ENCODE assay signal across 9 cellular contexts in the genomic region with DNA sequence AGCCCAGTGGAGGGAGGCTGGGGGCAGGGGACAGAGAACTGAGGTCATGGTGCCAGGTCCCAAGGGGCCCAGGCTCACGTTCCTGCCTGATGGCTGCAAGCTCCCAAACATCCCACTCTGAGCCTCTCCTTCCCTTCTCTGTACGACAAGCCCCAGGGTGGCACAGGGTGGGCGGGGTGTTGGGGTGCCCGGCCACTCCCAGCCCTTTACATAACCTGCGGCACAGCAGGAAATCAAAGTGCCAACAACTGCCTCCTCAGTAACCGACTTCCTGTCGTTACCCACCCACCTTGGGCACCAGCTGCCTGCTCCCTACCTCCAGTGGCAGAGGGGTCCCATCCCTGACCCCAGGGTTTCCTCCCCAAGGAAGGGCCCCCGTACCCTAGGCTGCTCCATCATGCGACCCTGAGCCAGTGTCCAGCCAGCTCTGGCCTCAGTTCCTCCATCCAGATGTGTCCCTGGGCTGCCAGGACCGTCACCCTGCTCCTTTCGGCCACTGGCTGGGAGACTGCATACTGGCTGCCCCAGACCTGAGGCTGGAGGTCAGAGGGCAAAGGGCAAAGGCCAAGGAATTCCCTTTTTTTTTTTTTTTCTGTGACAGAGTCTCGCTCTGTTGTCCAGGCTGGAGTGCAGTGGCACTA. TPM values are rescaled to one million over a fixed set of nuclear protein-coding genes. Genes with fewer than 3 reads are reported as not detected.
DNase-seq lines count a peak whose midpoint lies in the region; ATAC-seq and TF ChIP-seq lines count a peak whose summit lies in the region.
"Had no signal": no experiment of that assay in that cellular context is flagged by ENCODE, and none has a peak within 500 bp of the region (broad histone marks: within the 10 kb centered on the region; RNA-seq: fewer than 3 reads in every experiment).

No MANE protein-coding gene starts in this region.

- peaks cover 4 to 26% (median 10%) of the 10 kb centered on the region in 7 donors for H3K4me1 Mint-ChIP-seq in naive thymus-derived CD4-positive, alpha-beta T cell
- peaks cover 4% of the 10 kb centered on the region for H3K4me1 Mint-ChIP-seq in activated T-helper 2 cell treated with anti-CD3 and anti-CD28 coated beads, Interferon-gamma antibody, Interleukin-2, Interleukin-4, amounts not matched to agents 10 μg/mL and 5 μg/mL and 100 μg/mL, durations not matched to agents 14 hours and 24 hours and 36 hours (ENCODE audit: low read depth)

- H3K4me3 Mint-ChIP-seq in naive thymus-derived CD4-positive, alpha-beta T cell: peak overlapping the region in 9 of 10 donors; percentile 66 to 81 (median 74)
- no peak overlapping the region for H3K4me3 Mint-ChIP-seq in activated T-helper 2 cell treated with anti-CD3 and anti-CD28 coated beads, Interferon-gamma antibody, Interleukin-2, Interleukin-4, amounts not matched to agents 10 μg/mL and 5 μg/mL and 100 μg/mL, durations not matched to agents 14 hours and 24 hours and 36 hours (ENCODE audit: low read depth)

- H3K9me3 Mint-ChIP-seq in naive thymus-derived CD4-positive, alpha-beta T cell: no peaks in the 10 kb centered on the region
- H3K9me3 Mint-ChIP-seq in activated T-helper 2 cell treated with anti-CD3 and anti-CD28 coated beads, Interferon-gamma antibody, Interleukin-2, Interleukin-4, amounts not matched to agents 10 μg/mL and 5 μg/mL and 100 μg/mL, durations not matched to agents 14 hours and 24 hours and 36 hours: no peaks in the 10 kb centered on the region

- WGBS in adrenal gland, 4 donors: 30 to 49% (median 43%) methylated on average over 10 to 12 of the region's 12 CpGs

- H3K36me3 ChIP-seq in adrenal gland (replicated peaks in 1 of 2): no peaks in the 10 kb centered on the region
- H3K36me3 ChIP-seq in naive thymus-derived CD4-positive, alpha-beta T cell (ENCODE audit: control insufficient read depth in 2 of 3, insufficient read depth in 3 of 3, low read length in 3 of 3): no peaks in the 10 kb centered on the region

- intact Hi-C loops in Right ventricle myocardium inferior (cut with DNase I): no loop called here
- intact Hi-C loops in cardiac septum (cut with DNase I): no loop called here
- intact Hi-C loops in adrenal gland (cut with DNase I): no loop called here
- intact Hi-C loops in naive thymus-derived CD4-positive, alpha-beta T cell (cut with micrococcal nuclease): loop anchor here in 1 of 2 donors (1.0 kb wide), 1 partner anchor 20 kb away; no protein-coding TSS in a partner anchor
- intact Hi-C loops in activated T-helper 2 cell treated with anti-CD3 and anti-CD28 coated beads, Interferon-gamma antibody, Interleukin-2, Interleukin-4, amounts not matched to agents 10 μg/mL and 5 μg/mL and 100 μg/mL, durations not matched to agents 14 hours and 24 hours and 36 hours (cut with micrococcal nuclease): no loop called here

- peak overlapping the region in 8 of 9 donors; percentile 81 to 93 (median 90) for H3K27ac Mint-ChIP-seq in naive thymus-derived CD4-positive, alpha-beta T cell
- H3K27ac Mint-ChIP-seq in activated T-helper 2 cell treated with anti-CD3 and anti-CD28 coated beads, Interferon-gamma antibody, Interleukin-2, Interleukin-4, amounts not matched to agents 10 μg/mL and 5 μg/mL and 100 μg/mL, durations not matched to agents 14 hours and 24 hours and 36 hours: no peak overlapping the region

- peaks cover 39 to 56% of the 10 kb centered on the region in 2 donors for H3K4me1 ChIP-seq in adrenal gland (replicated peaks in 1 of 2)
- H3K4me1 ChIP-seq in naive thymus-derived CD4-positive, alpha-beta T cell (ENCODE audit: control insufficient read depth in 2 of 2, insufficient read depth in 2 of 2, low read length in 2 of 2): peaks cover 8 to 13% of the 10 kb centered on the region in 2 donors

- no peak for ATAC-seq in Right ventricle myocardium inferior
- ATAC-seq in naive thymus-derived CD4-positive, alpha-beta T cell: peak; percentile 95
- no peak for ATAC-seq in HG03354 (IDR thresholded peaks at IDR 0.05; ENCODE audit: poor library complexity, severe bottlenecking, unreplicated experiment)
- no peak for ATAC-seq in GM21619 (IDR thresholded peaks at IDR 0.05; ENCODE audit: unreplicated experiment)

- TF ChIP-seq CTCF in adrenal gland (IDR thresholded peaks at IDR 0.05): no peak

- no peak for TF ChIP-seq POLR2A in adrenal gland (IDR thresholded peaks at IDR 0.05)

- H3K27me3 Mint-ChIP-seq in naive thymus-derived CD4-positive, alpha-beta T cell: no peaks in the 10 kb centered on the region
- no peaks in the 10 kb centered on the region for H3K27me3 Mint-ChIP-seq in activated T-helper 2 cell treated with anti-CD3 and anti-CD28 coated beads, Interferon-gamma antibody, Interleukin-2, Interleukin-4, amounts not matched to agents 10 μg/mL and 5 μg/mL and 100 μg/mL, durations not matched to agents 14 hours and 24 hours and 36 hours (ENCODE audit: low read depth)

- DNase-seq in Right ventricle myocardium inferior (ENCODE audit: missing footprints) (peak; percentile 79), cardiac septum (ENCODE audit: low spot score) (no peak), adrenal gland (peak in 6 of 7 donors; percentile 34 to 76 (median 50)), putamen (ENCODE audit: low spot score) (no peak)
- DNase-seq in naive thymus-derived CD4-positive, alpha-beta T cell: peak in 8 of 9 donors; percentile 22 to 79 (median 74)
- DNase-seq in activated T-helper 2 cell treated with anti-CD3 and anti-CD28 coated beads, Interferon-gamma antibody, Interleukin-2, Interleukin-4, amounts not matched to agents 10 μg/mL and 5 μg/mL and 100 μg/mL, durations not matched to agents 14 hours and 24 hours and 36 hours (ENCODE audit: low spot score): no peak
- DNase-seq: NCI-H1092 had no signal

- H3K36me3 Mint-ChIP-seq in naive thymus-derived CD4-positive, alpha-beta T cell: no peaks in the 10 kb centered on the region
- no peaks in the 10 kb centered on the region for H3K36me3 Mint-ChIP-seq in activated T-helper 2 cell treated with anti-CD3 and anti-CD28 coated beads, Interferon-gamma antibody, Interleukin-2, Interleukin-4, amounts not matched to agents 10 μg/mL and 5 μg/mL and 100 μg/mL, durations not matched to agents 14 hours and 24 hours and 36 hours (ENCODE audit: low read depth)

- POLR2A ChIA-PET in naive thymus-derived CD4-positive, alpha-beta T cell (lab: Charles Lee): interaction anchor here (0.6 to 2.1 kb wide), 10 partner anchors 9 to 625 kb away, joined by 3 to 9 read pairs (median 3); a partner anchor contains a TSS

- no peak overlapping the region for H3K4me3 ChIP-seq in adrenal gland
- H3K4me3 ChIP-seq in naive thymus-derived CD4-positive, alpha-beta T cell (ENCODE audit: low read length): peak overlapping the region; percentile 52

- CTCF ChIA-PET in naive thymus-derived CD4-positive, alpha-beta T cell (lab: Charles Lee): interaction anchor here (1.4 kb wide), 1 partner anchor 91 kb away, joined by 5 read pairs; no protein-coding TSS in a partner anchor

- H3K27ac ChIP-seq in adrenal gland: peak overlapping the region; percentile 73 to 97 (median 82)
- peak overlapping the region; percentile 67 for H3K27ac ChIP-seq in naive thymus-derived CD4-positive, alpha-beta T cell (ENCODE audit: low read depth, low read length)

- no peaks in the 10 kb centered on the region for H3K9me3 ChIP-seq in adrenal gland (replicated peaks in 1 of 3)
- no peaks in the 10 kb centered on the region for H3K9me3 ChIP-seq in naive thymus-derived CD4-positive, alpha-beta T cell (ENCODE audit: control insufficient read depth in 2 of 3, low read length in 3 of 3)

- H3K27me3 ChIP-seq in adrenal gland: no peaks in the 10 kb centered on the region
- no peaks in the 10 kb centered on the region for H3K27me3 ChIP-seq in naive thymus-derived CD4-positive, alpha-beta T cell (ENCODE audit: control insufficient read depth in 2 of 2, insufficient read depth in 2 of 2, low read length in 2 of 2)

RNA-seq across cellular contexts. Expression of a gene that starts 27.7 kb away (rescaled TPM):
- total RNA-seq in Right ventricle myocardium inferior: 164 TPM
- total RNA-seq in cardiac septum: 178 TPM
- 100 to 1,000 TPM; 124 to 329 (median 236) TPM for total RNA-seq in adrenal gland
- 100 to 1,000 TPM in 1 of 3 donors, 10 to 100 TPM in 2; 34.9 to 154 (median 69.2) TPM for polyA plus RNA-seq in adrenal gland
- total RNA-seq in naive thymus-derived CD4-positive, alpha-beta T cell: 10 to 100 TPM; 15.0 to 35.2 (median 33.1) TPM
- 10 to 100 TPM; 12.2 to 24.6 TPM for polyA plus RNA-seq in naive thymus-derived CD4-positive, alpha-beta T cell
- total RNA-seq in activated T-helper 2 cell treated with anti-CD3 and anti-CD28 coated beads, Interferon-gamma antibody, Interleukin-2, Interleukin-4, amounts not matched to agents 10 μg/mL and 5 μg/mL and 100 μg/mL, durations not matched to agents 14 hours and 24 hours and 36 hours: 16.5 and 17.3 TPM in 2 replicates

Comparison
In these comparisons a context has a peak if more than half of its experiments do, and no peak if none do; other contexts are left out.
1. DNase-seq: peak in Right ventricle myocardium inferior (single experiment), adrenal gland (6 of 7) and naive thymus-derived CD4-positive, alpha-beta T cell (8 of 9); none in cardiac septum (single experiment), putamen (single experiment) and activated T-helper 2 cell treated with anti-CD3 and anti-CD28 coated beads, Interferon-gamma antibody, Interleukin-2, Interleukin-4, amounts not matched to agents 10 μg/mL and 5 μg/mL and 100 μg/mL, durations not matched to agents 14 hours and 24 hours and 36 hours (single experiment).